In the genomic region with DNA sequence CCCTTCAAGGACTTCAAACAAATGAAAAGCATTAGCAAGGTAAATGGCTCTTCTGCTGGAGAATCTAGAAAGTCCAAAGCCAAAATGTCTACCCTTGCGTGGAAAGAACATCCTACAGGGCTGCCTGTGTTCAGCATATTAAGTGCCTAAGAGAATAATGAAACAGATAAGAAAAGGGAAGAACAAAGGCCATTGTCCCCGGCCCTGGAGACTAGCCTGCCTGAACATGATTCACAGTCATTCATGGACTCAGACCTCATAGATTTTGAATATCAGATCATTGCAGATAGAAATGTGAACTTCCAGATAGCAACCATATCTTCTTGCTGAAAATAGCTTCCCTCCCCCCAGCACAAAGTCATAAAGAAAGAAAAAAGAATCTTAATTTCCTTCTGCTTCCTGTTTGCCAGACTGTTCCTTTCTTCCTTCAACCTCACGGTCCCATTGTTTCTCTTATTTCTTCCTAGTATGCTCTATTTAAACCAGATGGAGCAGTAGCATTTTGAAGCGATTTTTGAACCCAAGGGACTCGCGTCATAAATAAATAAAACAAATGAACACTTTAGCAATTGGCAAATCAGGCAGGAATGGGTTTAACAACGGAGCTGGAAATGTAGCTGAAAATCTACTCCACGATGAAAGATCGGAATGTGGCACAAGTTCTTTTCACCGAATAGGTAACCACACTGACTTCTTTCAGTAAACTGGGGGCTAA, we compare ENCODE assay signal across 1 cellular context.
TF ChIP-seq lines count a peak whose summit lies in the region.

No MANE protein-coding gene starts in this region.

TF ChIP-seq in SK-N-SH, 30 proteins besides CTCF, POLR2A, EP300 and RAD21 (continued from another document):
- TF ChIP-seq, protein P1, sequence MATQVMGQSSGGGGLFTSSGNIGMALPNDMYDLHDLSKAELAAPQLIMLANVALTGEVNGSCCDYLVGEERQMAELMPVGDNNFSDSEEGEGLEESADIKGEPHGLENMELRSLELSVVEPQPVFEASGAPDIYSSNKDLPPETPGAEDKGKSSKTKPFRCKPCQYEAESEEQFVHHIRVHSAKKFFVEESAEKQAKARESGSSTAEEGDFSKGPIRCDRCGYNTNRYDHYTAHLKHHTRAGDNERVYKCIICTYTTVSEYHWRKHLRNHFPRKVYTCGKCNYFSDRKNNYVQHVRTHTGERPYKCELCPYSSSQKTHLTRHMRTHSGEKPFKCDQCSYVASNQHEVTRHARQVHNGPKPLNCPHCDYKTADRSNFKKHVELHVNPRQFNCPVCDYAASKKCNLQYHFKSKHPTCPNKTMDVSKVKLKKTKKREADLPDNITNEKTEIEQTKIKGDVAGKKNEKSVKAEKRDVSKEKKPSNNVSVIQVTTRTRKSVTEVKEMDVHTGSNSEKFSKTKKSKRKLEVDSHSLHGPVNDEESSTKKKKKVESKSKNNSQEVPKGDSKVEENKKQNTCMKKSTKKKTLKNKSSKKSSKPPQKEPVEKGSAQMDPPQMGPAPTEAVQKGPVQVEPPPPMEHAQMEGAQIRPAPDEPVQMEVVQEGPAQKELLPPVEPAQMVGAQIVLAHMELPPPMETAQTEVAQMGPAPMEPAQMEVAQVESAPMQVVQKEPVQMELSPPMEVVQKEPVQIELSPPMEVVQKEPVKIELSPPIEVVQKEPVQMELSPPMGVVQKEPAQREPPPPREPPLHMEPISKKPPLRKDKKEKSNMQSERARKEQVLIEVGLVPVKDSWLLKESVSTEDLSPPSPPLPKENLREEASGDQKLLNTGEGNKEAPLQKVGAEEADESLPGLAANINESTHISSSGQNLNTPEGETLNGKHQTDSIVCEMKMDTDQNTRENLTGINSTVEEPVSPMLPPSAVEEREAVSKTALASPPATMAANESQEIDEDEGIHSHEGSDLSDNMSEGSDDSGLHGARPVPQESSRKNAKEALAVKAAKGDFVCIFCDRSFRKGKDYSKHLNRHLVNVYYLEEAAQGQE (IDR thresholded peaks at IDR 0.05; ENCODE audit: low read depth, low read length) = no peak
- TF ChIP-seq MXI1 (IDR thresholded peaks at IDR 0.05; ENCODE audit: low read depth, low read length) (no peak), TCF12 (IDR thresholded peaks at IDR 0.05) (no peak), GABPA (IDR thresholded peaks at IDR 0.05; ENCODE audit: low read depth) (no peak), TAF1 (IDR thresholded peaks at IDR 0.05; ENCODE audit: borderline replicate concordance, low read depth, low read length) (no peak)
- TF ChIP-seq, protein P2, sequence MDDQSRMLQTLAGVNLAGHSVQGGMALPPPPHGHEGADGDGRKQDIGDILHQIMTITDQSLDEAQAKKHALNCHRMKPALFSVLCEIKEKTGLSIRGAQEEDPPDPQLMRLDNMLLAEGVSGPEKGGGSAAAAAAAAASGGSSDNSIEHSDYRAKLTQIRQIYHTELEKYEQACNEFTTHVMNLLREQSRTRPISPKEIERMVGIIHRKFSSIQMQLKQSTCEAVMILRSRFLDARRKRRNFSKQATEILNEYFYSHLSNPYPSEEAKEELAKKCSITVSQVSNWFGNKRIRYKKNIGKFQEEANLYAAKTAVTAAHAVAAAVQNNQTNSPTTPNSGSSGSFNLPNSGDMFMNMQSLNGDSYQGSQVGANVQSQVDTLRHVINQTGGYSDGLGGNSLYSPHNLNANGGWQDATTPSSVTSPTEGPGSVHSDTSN (IDR thresholded peaks at IDR 0.05) = no peak
